In the genomic region with DNA sequence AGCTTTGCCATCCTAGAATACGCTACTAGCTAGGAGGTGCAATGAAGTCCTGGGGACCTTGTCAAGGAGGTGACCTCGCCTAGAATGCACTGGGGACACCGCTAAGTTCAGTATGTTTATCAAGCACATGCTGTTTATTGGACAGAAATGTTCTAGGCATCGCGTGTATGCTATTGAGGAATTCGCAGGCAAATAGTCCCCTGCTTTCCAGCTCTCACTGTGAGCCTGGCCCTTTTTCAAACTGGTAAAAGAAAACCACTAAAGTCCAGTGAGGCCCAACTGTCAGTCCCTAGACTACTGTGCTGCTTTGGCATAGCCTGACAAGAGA, we compare ENCODE assay signal across 1 cellular context.
TF ChIP-seq lines count a peak whose summit lies in the region.

No MANE protein-coding gene starts in this region.

TF ChIP-seq in HepG2, 621 proteins besides CTCF, POLR2A, EP300 and RAD21:
- TF ChIP-seq SKI (IDR thresholded peaks at IDR 0.05; ENCODE audit: partially characterized antibody): no peak
- TF ChIP-seq ZBTB33 (CRISPR knock-in tag; IDR thresholded peaks at IDR 0.05): 0 out of 2 replicates have a peak, but pooled peaks have one; percentile 21
